10 cellular contexts compared by ENCODE assay signal in genomic region chr16:31010943-31011342, GRCh38. TPM values are rescaled to one million over a fixed set of nuclear protein-coding genes. Genes with fewer than 3 reads are reported as not detected.
DNase-seq lines count a peak whose midpoint lies in the region; ATAC-seq and TF ChIP-seq lines count a peak whose summit lies in the region.
"Had no signal": no experiment of that assay in that cellular context is flagged by ENCODE, and none has a peak within 500 bp of the region (broad histone marks: within the 10 kb centered on the region; RNA-seq: fewer than 3 reads in every experiment).

No MANE protein-coding gene starts in this region.

- H3K79me2 ChIP-seq in GM23248 (ENCODE audit: insufficient read depth): no peaks in the 10 kb centered on the region

- H3K27me3 ChIP-seq in A673 (replicated peaks; ENCODE audit: insufficient read depth, low read depth, low read length, poor library complexity) (peaks cover 23% of the 10 kb centered on the region), GM23248 (replicated peaks; ENCODE audit: insufficient read depth) (no peaks in the 10 kb centered on the region), lower lobe of right lung (ENCODE audit: low read depth) (peaks cover 55% of the 10 kb centered on the region)

- POLR2A ChIA-PET in A673 (lab: Charles Lee; ENCODE audit: low non-redundant PET): no interaction called here

- H3K9me3 ChIP-seq in A673 (ENCODE audit: low read depth, low read length, poor library complexity, severe bottlenecking): no peaks in the 10 kb centered on the region
- no peaks in the 10 kb centered on the region for H3K9me3 ChIP-seq in GM23248 (ENCODE audit: low read depth)
- no peaks in the 10 kb centered on the region for H3K9me3 ChIP-seq in lower lobe of right lung

- H3K9ac ChIP-seq in GM23248: peak overlapping the region; percentile 32; the same call in 1 of the 2 replicates

- intact Hi-C loops in A673 (cut with micrococcal nuclease; ENCODE audit: unreplicated experiment): no loop called here
- intact Hi-C loops in lower lobe of right lung (cut with DNase I): no loop called here

- CTCF ChIA-PET in A673 (lab: Charles Lee): no interaction called here

- H3K4me2 ChIP-seq in GM23248 (ENCODE audit: unreplicated experiment): peak overlapping the region; percentile 56

- 0 out of 2 replicates have a peak, but pooled peaks cover 3% of the 10 kb centered on the region for H3F3A ChIP-seq in GM23248 (ENCODE audit: insufficient read depth)

- TF ChIP-seq CTCF in A673 (conservative IDR thresholded peaks at IDR 0.05; ENCODE audit: low read depth, low read length): no peak
- no peak for TF ChIP-seq CTCF in astrocyte of the cerebellum (IDR thresholded peaks at IDR 0.05; ENCODE audit: low read depth, low read length, missing control alignments)
- TF ChIP-seq CTCF in lower lobe of right lung (IDR thresholded peaks at IDR 0.05): no peak

- H3K36me3 ChIP-seq in A673 (ENCODE audit: insufficient read depth, low read length, poor library complexity, severe bottlenecking) (no peaks in the 10 kb centered on the region), GM23248 (ENCODE audit: low read depth) (no peaks in the 10 kb centered on the region), lower lobe of right lung (no peaks in the 10 kb centered on the region)

- BruUV-seq in A673 (replicated peaks; lab: Mats Ljungman, UMichigan): no TSS peak

- 11 to 27% methylated on average over 9 to 14 of the region's 14 CpGs for WGBS in GM23248 (ENCODE audit: low coverage in 1 of 2, low lambda C conversion rate in 2 of 2, missing lambda C conversion rate in 2 of 2), 2 experiments

- H3K4me3 ChIP-seq in A673 (ENCODE audit: low read depth, low read length, poor library complexity, severe bottlenecking) (peak overlapping the region; percentile 31), GM23248 (peak overlapping the region; percentile 63), astrocyte of the cerebellum (ENCODE audit: low read depth, low read length) (peak overlapping the region; percentile 51), lower lobe of right lung (peak overlapping the region; percentile 8)

- in situ Hi-C loops in GM23248 (cut with MboI): no loop called here
- in situ Hi-C loops in astrocyte of the cerebellum (cut with HindIII; ENCODE audit: low sequenced_read_pairs): no loop called here

- H3K27ac ChIP-seq in A673 (ENCODE audit: low read depth, low read length, poor library complexity, severe bottlenecking): no peak overlapping the region
- H3K27ac ChIP-seq in GM23248: no peak overlapping the region
- no peak overlapping the region for H3K27ac ChIP-seq in lower lobe of right lung

- H2AFZ ChIP-seq in GM23248: peak overlapping the region; percentile 81

- H3K4me1 ChIP-seq in A673 (ENCODE audit: insufficient read depth, low read length, poor library complexity, severe bottlenecking) (no peaks in the 10 kb centered on the region), GM23248 (ENCODE audit: insufficient read depth) (peaks cover 17% of the 10 kb centered on the region), lower lobe of right lung (no peaks in the 10 kb centered on the region)

- DNase-seq in A673 (ENCODE audit: low spot score) (no peak), GM23248 (peak; percentile 28), astrocyte of the cerebellum (ENCODE audit: low read depth) (no peak), lower lobe of right lung (no peak), NCI-H1436 (lab: John Stamatoyannopoulos, UW) (no peak), hepatic stellate cell (ENCODE audit: low spot score) (no peak), DMS79 (lab: John Stamatoyannopoulos, UW) (no peak)
- DNase-seq: KBM-7, T1000 had no signal

- no peaks in the 10 kb centered on the region for H4K20me1 ChIP-seq in GM23248 (ENCODE audit: insufficient read depth)

- ATAC-seq in lower lobe of right lung (peak in 1 of 2 donors; percentile 22), HG02571 (IDR thresholded peaks at IDR 0.05; ENCODE audit: unreplicated experiment) (no peak)

- H3K9me2 ChIP-seq in GM23248 (ENCODE audit: insufficient read depth): no peaks in the 10 kb centered on the region

RNA-seq across cellular contexts. Expression of gene STX1B, which starts 0.5 kb away (rescaled TPM):
- 0.62 and 1.1 TPM in 2 replicates for total RNA-seq in A673 (2021)
- total RNA-seq in GM23248 (2014; rRNA removed; shearing (Covaris generic)): 2.0 and 2.3 TPM in 2 replicates
- 0.23 and 0.46 TPM in 2 replicates for polyA plus RNA-seq in GM23248 (2016; fragmentation: Nextera tagmentation; extraction: Ambion mirVana)
- 0.32 TPM for total RNA-seq in lower lobe of right lung

RNA-seq across cellular contexts. Expression of gene STX4, which starts 22.4 kb away (rescaled TPM):
- total RNA-seq in A673 (2021): 31.2 and 35.1 TPM in 2 replicates
- 24.9 and 25.8 TPM in 2 replicates for total RNA-seq in GM23248 (2014; rRNA removed; shearing (Covaris generic))
- 49.3 and 52.1 TPM in 2 replicates for polyA plus RNA-seq in GM23248 (2016; fragmentation: Nextera tagmentation; extraction: Ambion mirVana)
- 86.1 TPM for total RNA-seq in lower lobe of right lung

RNA-seq across cellular contexts. Expression of gene HSD3B7, which starts 25.9 kb away (rescaled TPM):
- total RNA-seq in A673 (2021) (0.85 and 0.95 TPM in 2 replicates), lower lobe of right lung (23.6 TPM)
- total RNA-seq in GM23248 (2014; rRNA removed; shearing (Covaris generic)): 69.7 and 73.2 TPM in 2 replicates
- 40.2 and 40.9 TPM in 2 replicates for polyA plus RNA-seq in GM23248 (2016; fragmentation: Nextera tagmentation; extraction: Ambion mirVana)

RNA-seq across cellular contexts. Expression of gene SETD1A, which starts 53.4 kb away (rescaled TPM):
- 31.4 and 37.1 TPM in 2 replicates for total RNA-seq in A673 (2021)
- total RNA-seq in GM23248 (2014; rRNA removed; shearing (Covaris generic)): 2.0 and 2.3 TPM in 2 replicates
- 4.0 and 5.9 TPM in 2 replicates for polyA plus RNA-seq in GM23248 (2016; fragmentation: Nextera tagmentation; extraction: Ambion mirVana)
- 15.0 TPM for total RNA-seq in lower lobe of right lung

Comparison
In these comparisons a context has a peak if more than half of its experiments do, and no peak if none do; other contexts are left out.
1. H3K4me3 ChIP-seq: peak in every context shown above with its lines; median percentile 63 in GM23248; 51 in astrocyte of the cerebellum; 31 in A673; 8 in lower lobe of right lung.
2. RNA of gene HSD3B7, which starts 25.9 kb away (total RNA-seq): 69.7 to 73.2 TPM in GM23248 and 23.6 TPM in lower lobe of right lung (single experiment); 0.85 to 0.95 TPM in A673; every median in the first group is over 10 times any median in the second.